Comparison of ENCODE assay signal across 10 cellular contexts in the genomic region with DNA sequence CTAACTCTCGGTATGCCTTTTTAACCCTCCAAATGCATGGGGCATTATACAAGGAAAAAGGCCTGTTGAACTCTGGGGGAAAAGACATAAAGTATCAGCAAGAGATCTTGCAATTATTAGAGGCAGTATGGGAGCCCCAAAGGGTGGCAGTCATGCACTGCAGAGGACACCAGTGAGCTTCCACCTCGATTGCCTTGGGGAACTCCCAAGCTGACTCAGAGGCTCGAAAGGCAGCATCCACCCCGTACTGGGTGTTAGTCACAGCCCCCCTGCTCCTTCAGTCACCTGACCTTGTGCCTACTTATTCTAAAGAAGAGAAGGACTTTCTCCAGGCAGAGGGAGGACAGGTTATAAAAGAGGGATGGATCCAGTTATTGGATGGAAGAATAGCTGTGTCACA.
A peak's percentile ranks its signal among the peaks of the same experiment; 100 is the strongest.
DNase-seq lines count a peak whose midpoint lies in the region; ATAC-seq, FAIRE-seq and TF ChIP-seq lines count a peak whose summit lies in the region.
"Had no signal": no experiment of that assay in that cellular context is flagged by ENCODE, and none has a peak within 500 bp of the region (broad histone marks: within the 10 kb centered on the region; RNA-seq: fewer than 3 reads in every experiment).

No MANE protein-coding gene starts in this region.

- no peak overlapping the region for H3K4me2 ChIP-seq in HepG2 (ENCODE audit: low read depth, low read length)

- no peaks in the 10 kb centered on the region for H3K4me1 Mint-ChIP-seq in activated CD8-positive, alpha-beta T cell treated with anti-CD3 and anti-CD28 coated beads for 36 hours (ENCODE audit: low read depth)
- H3K4me1 Mint-ChIP-seq: central memory CD8-positive, alpha-beta T cell had no signal

- in situ Hi-C loops in HepG2 (cut with HindIII; ENCODE audit: extremely low pct_ligation_motif_present, low pct_unique_long_range_greater_than_20kb), result no loop called here

- POLR2A ChIA-PET in activated CD8-positive, alpha-beta T cell treated with anti-CD3 and anti-CD28 coated beads for 36 hours (lab: Charles Lee), result no interaction called here
- POLR2A ChIA-PET in HepG2 (lab: Yijun Ruan, JAX), result no interaction called here

- peaks cover 6% of the 10 kb centered on the region for H3K9me3 Mint-ChIP-seq in activated CD8-positive, alpha-beta T cell treated with anti-CD3 and anti-CD28 coated beads for 36 hours
- H3K9me3 Mint-ChIP-seq: central memory CD8-positive, alpha-beta T cell had no signal

- no peaks in the 10 kb centered on the region for H3K9me3 ChIP-seq in right cardiac atrium (ENCODE audit: control insufficient read depth, low read length)
- peaks cover 10% of the 10 kb centered on the region; the same call in 1 of the 2 replicates for H3K9me3 ChIP-seq in HepG2 (ENCODE audit: low read length)

- TF ChIP-seq EP300 in HepG2 (IDR thresholded peaks at IDR 0.05; ENCODE audit: low read depth in 2 of 2, low read length in 2 of 2) (no peak), HepG2 (CRISPR knock-in tag; IDR thresholded peaks at IDR 0.05; ENCODE audit: borderline replicate concordance) (no peak)

- H2AFZ ChIP-seq in HepG2 (ENCODE audit: low read length), result no peak overlapping the region

- BruUV-seq in HepG2 (replicated peaks; lab: Mats Ljungman, UMichigan), result no TSS peak

- no peak for FAIRE-seq in HepG2 (lab: Jason Lieb, UNC)
- FAIRE-seq: GM18507 had no signal

- CTCF ChIA-PET in activated CD8-positive, alpha-beta T cell treated with anti-CD3 and anti-CD28 coated beads for 36 hours (lab: Charles Lee), result interaction anchor here (1.0 kb wide), 1 partner anchor 192 kb away, joined by 4 read pairs; no protein-coding TSS in a partner anchor
- CTCF ChIA-PET in HepG2 (lab: Yijun Ruan, JAX; ENCODE audit: low intra/inter-chr PET ratio, low total read pairs), result no interaction called here

- H3K27me3 ChIP-seq in right cardiac atrium (ENCODE audit: control insufficient read depth, insufficient read depth) (no peaks in the 10 kb centered on the region), HepG2 (ENCODE audit: control insufficient read depth in 1 of 2, insufficient read depth in 2 of 2, low read length in 2 of 2) (no peaks in the 10 kb centered on the region)

- ATAC-seq in HG03432 (IDR thresholded peaks at IDR 0.05; ENCODE audit: unreplicated experiment) (peak; percentile 65), left lobe of liver (no peak), right cardiac atrium (no peak), HepG2 (no peak), GM18909 (IDR thresholded peaks at IDR 0.05; ENCODE audit: poor library complexity, unreplicated experiment) (no peak)
- ATAC-seq in activated CD8-positive, alpha-beta T cell treated with anti-CD3 and anti-CD28 coated beads for 36 hours, result peak; percentile 75

- H3K4me3 Mint-ChIP-seq in activated CD8-positive, alpha-beta T cell treated with anti-CD3 and anti-CD28 coated beads for 36 hours, result no peak overlapping the region
- H3K4me3 Mint-ChIP-seq: central memory CD8-positive, alpha-beta T cell had no signal

- H3K4me3 ChIP-seq in right cardiac atrium (ENCODE audit: low read length) (no peak overlapping the region), HepG2 (replicated peaks in 1 of 3; ENCODE audit: insufficient read depth in 1 of 3, low read depth in 2 of 3, low read length in 3 of 3) (no peak overlapping the region)

- no peak for TF ChIP-seq POLR2A in HepG2 (IDR thresholded peaks at IDR 0.05; ENCODE audit: insufficient read depth in 1 of 2, low read depth in 2 of 2, low read length in 2 of 2)

- TF ChIP-seq CTCF in activated CD8-positive, alpha-beta T cell treated with anti-CD3 and anti-CD28 coated beads for 36 hours (IDR thresholded peaks at IDR 0.05), result no peak
- no peak for TF ChIP-seq CTCF in HepG2 (CRISPR knock-in tag; IDR thresholded peaks at IDR 0.05)

- TF ChIP-seq RAD21 in HepG2 (CRISPR knock-in tag; IDR thresholded peaks at IDR 0.05), result no peak

- H3K27ac ChIP-seq in right cardiac atrium (ENCODE audit: low read length), result no peak overlapping the region
- no peak overlapping the region for H3K27ac ChIP-seq in HepG2 (ENCODE audit: extremely low read length, insufficient read depth, low read length)

- no peaks in the 10 kb centered on the region for H3K27me3 Mint-ChIP-seq in activated CD8-positive, alpha-beta T cell treated with anti-CD3 and anti-CD28 coated beads for 36 hours
- H3K27me3 Mint-ChIP-seq: central memory CD8-positive, alpha-beta T cell had no signal

- H3K9ac ChIP-seq in HepG2 (ENCODE audit: insufficient read depth, low read depth, low read length), result no peak overlapping the region

- peak; percentile 95 for DNase-seq in DMS53 (lab: John Stamatoyannopoulos, UW)
- DNase-seq in activated CD8-positive, alpha-beta T cell treated with anti-CD3 and anti-CD28 coated beads for 36 hours, result peak; percentile 62
- peak; percentile 77 for DNase-seq in kidney glomerular epithelial cell (lab: John Stamatoyannopoulos, UW)
- no peak for DNase-seq in left lobe of liver (ENCODE audit: low spot score)
- DNase-seq in right cardiac atrium, result no peak
- no peak for DNase-seq in HepG2 (ENCODE audit: low spot score)

- intact Hi-C loops in activated CD8-positive, alpha-beta T cell treated with anti-CD3 and anti-CD28 coated beads for 36 hours (cut with micrococcal nuclease), result no loop called here
- intact Hi-C loops in right cardiac atrium (cut with DNase I) (no loop called here), HepG2 (cut with micrococcal nuclease; ENCODE audit: unreplicated experiment) (no loop called here)

- no peaks in the 10 kb centered on the region for H3K79me2 ChIP-seq in HepG2 (ENCODE audit: insufficient read depth, low read length)

- no peaks in the 10 kb centered on the region for H3K36me3 Mint-ChIP-seq in activated CD8-positive, alpha-beta T cell treated with anti-CD3 and anti-CD28 coated beads for 36 hours (ENCODE audit: low read depth)

- H3K36me3 ChIP-seq in HepG2 (replicated peaks in 1 of 2; ENCODE audit: control insufficient read depth in 1 of 2, insufficient read depth in 2 of 2, low read length in 2 of 2), result no peaks in the 10 kb centered on the region

- H3K4me1 ChIP-seq in right cardiac atrium (ENCODE audit: control insufficient read depth, insufficient read depth, low read length) (no peaks in the 10 kb centered on the region), HepG2 (ENCODE audit: insufficient read depth, low read length) (peaks cover 18% of the 10 kb centered on the region)

- no peak overlapping the region for H3K27ac Mint-ChIP-seq in activated CD8-positive, alpha-beta T cell treated with anti-CD3 and anti-CD28 coated beads for 36 hours

- WGBS in right cardiac atrium, result 65% methylated on average over 4 of the region's 4 CpGs
- 8% methylated on average over 4 of the region's 4 CpGs for WGBS in HepG2 (ENCODE audit: low lambda C conversion rate)

- H4K20me1 ChIP-seq in HepG2 (ENCODE audit: insufficient read depth, low read length), result no peaks in the 10 kb centered on the region

TF ChIP-seq in HepG2, 621 proteins besides CTCF, POLR2A, EP300 and RAD21 (continues in another document):
- TF ChIP-seq ZNF251 (CRISPR knock-in tag; IDR thresholded peaks at IDR 0.05) (no peak), SETDB1 (CRISPR knock-in tag; IDR thresholded peaks at IDR 0.05; ENCODE audit: borderline replicate concordance) (no peak), U2AF1 (optimal IDR thresholded peaks at IDR 0.05; ENCODE audit: low read depth, low read length) (no peak), ZNF550 (CRISPR knock-in tag; IDR thresholded peaks at IDR 0.05; ENCODE audit: borderline replicate concordance) (no peak), PAWR (CRISPR knock-in tag; IDR thresholded peaks at IDR 0.05; ENCODE audit: borderline replicate concordance) (no peak)
- TF ChIP-seq, protein P1, sequence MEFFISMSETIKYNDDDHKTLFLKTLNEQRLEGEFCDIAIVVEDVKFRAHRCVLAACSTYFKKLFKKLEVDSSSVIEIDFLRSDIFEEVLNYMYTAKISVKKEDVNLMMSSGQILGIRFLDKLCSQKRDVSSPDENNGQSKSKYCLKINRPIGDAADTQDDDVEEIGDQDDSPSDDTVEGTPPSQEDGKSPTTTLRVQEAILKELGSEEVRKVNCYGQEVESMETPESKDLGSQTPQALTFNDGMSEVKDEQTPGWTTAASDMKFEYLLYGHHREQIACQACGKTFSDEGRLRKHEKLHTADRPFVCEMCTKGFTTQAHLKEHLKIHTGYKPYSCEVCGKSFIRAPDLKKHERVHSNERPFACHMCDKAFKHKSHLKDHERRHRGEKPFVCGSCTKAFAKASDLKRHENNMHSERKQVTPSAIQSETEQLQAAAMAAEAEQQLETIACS (CRISPR knock-in tag; IDR thresholded peaks at IDR 0.05), result no peak
- TF ChIP-seq, protein P2, sequence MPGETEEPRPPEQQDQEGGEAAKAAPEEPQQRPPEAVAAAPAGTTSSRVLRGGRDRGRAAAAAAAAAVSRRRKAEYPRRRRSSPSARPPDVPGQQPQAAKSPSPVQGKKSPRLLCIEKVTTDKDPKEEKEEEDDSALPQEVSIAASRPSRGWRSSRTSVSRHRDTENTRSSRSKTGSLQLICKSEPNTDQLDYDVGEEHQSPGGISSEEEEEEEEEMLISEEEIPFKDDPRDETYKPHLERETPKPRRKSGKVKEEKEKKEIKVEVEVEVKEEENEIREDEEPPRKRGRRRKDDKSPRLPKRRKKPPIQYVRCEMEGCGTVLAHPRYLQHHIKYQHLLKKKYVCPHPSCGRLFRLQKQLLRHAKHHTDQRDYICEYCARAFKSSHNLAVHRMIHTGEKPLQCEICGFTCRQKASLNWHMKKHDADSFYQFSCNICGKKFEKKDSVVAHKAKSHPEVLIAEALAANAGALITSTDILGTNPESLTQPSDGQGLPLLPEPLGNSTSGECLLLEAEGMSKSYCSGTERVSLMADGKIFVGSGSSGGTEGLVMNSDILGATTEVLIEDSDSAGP (CRISPR knock-in tag; IDR thresholded peaks at IDR 0.05; ENCODE audit: borderline replicate concordance), result no peak
- TF ChIP-seq, protein P3, sequence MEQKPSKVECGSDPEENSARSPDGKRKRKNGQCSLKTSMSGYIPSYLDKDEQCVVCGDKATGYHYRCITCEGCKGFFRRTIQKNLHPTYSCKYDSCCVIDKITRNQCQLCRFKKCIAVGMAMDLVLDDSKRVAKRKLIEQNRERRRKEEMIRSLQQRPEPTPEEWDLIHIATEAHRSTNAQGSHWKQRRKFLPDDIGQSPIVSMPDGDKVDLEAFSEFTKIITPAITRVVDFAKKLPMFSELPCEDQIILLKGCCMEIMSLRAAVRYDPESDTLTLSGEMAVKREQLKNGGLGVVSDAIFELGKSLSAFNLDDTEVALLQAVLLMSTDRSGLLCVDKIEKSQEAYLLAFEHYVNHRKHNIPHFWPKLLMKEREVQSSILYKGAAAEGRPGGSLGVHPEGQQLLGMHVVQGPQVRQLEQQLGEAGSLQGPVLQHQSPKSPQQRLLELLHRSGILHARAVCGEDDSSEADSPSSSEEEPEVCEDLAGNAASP (CRISPR knock-in tag; IDR thresholded peaks at IDR 0.05; ENCODE audit: borderline replicate concordance), result no peak

Comparison
In these comparisons a context has a peak if more than half of its experiments do, and no peak if none do; other contexts are left out.
1. DNase-seq: peak in DMS53 (single experiment), activated CD8-positive, alpha-beta T cell treated with anti-CD3 and anti-CD28 coated beads for 36 hours (single experiment) and kidney glomerular epithelial cell (single experiment); none in left lobe of liver (single experiment), right cardiac atrium (0 of 3) and HepG2 (single experiment).
2. ATAC-seq: peak in HG03432 (single experiment) and activated CD8-positive, alpha-beta T cell treated with anti-CD3 and anti-CD28 coated beads for 36 hours (single experiment); none in left lobe of liver (single experiment), right cardiac atrium (0 of 2), HepG2 (single experiment) and GM18909 (single experiment).